In genomic region chr13:34942732-34943674, GRCh38 we compare ENCODE assay signal across 8 cellular contexts. TPM values are rescaled to one million over a fixed set of nuclear protein-coding genes. Genes with fewer than 3 reads are reported as not detected.
DNase-seq lines count a peak whose midpoint lies in the region; ATAC-seq lines count a peak whose summit lies in the region.

No MANE protein-coding gene starts in this region.

- ATAC-seq in GM21723 (IDR thresholded peaks at IDR 0.05; ENCODE audit: unreplicated experiment) (peak; percentile 10), left cardiac atrium (peak; percentile 46 to 50)
- peak; percentile 9 to 28 for ATAC-seq in activated naive CD4-positive, alpha-beta T cell treated with anti-CD3 and anti-CD28 coated beads, Interleukin-2, amount 50 U/mL, for 72 hours

- intact Hi-C loops in left cardiac atrium (cut with DNase I) = no loop called here
- intact Hi-C loops in posterior cingulate gyrus (cut with DNase I) = loop anchor here (10.0 kb wide), 1 partner anchor 212 kb away; no protein-coding TSS in a partner anchor

- no peaks in the 10 kb centered on the region for H3K36me3 Mint-ChIP-seq in activated naive CD4-positive, alpha-beta T cell treated with anti-CD3 and anti-CD28 coated beads, Interleukin-2, amount 50 U/mL, for 72 hours

- H3K9me3 Mint-ChIP-seq in activated naive CD4-positive, alpha-beta T cell treated with anti-CD3 and anti-CD28 coated beads, Interleukin-2, amount 50 U/mL, for 72 hours = no peaks in the 10 kb centered on the region

- H3K27ac Mint-ChIP-seq in activated naive CD4-positive, alpha-beta T cell treated with anti-CD3 and anti-CD28 coated beads, Interleukin-2, amount 50 U/mL, for 72 hours = peak overlapping the region in 1 of 2 donors; percentile 66

- DNase-seq in Daoy (ENCODE audit: low read depth) (peak; percentile 31), NCI-H1694 treated with DMSO at 0.1 percent for 48 hours (lab: John Stamatoyannopoulos, UW) (peak; percentile 9), left cardiac atrium (peak; percentile 28), posterior cingulate gyrus (peak in 8 of 10 donors; percentile 15 to 84 (median 30)), NOMO-1 (lab: John Stamatoyannopoulos, UW; ENCODE audit: unreplicated experiment in 2 of 2) (no peak), NCI-H2029 treated with DMSO at 0.1 percent for 48 hours (lab: John Stamatoyannopoulos, UW) (no peak)
- DNase-seq in activated naive CD4-positive, alpha-beta T cell treated with anti-CD3 and anti-CD28 coated beads, Interleukin-2, amount 50 U/mL, for 72 hours (ENCODE audit: low spot score in 2 of 2) = peak in 1 of 2 donors; percentile 5

RNA-seq across cellular contexts. Expression of gene NBEA, which starts 0.9 kb away (rescaled TPM):
- 1.9 and 2.4 TPM in 2 replicates for total RNA-seq in Daoy (2014; rRNA removed; shearing (Covaris generic))
- total RNA-seq in activated naive CD4-positive, alpha-beta T cell treated with anti-CD3 and anti-CD28 coated beads, Interleukin-2, amount 50 U/mL, for 72 hours = under 1 TPM; 0.37 to 0.84 TPM
- total RNA-seq in left cardiac atrium = 10 to 100 TPM; 12.2 to 20.8 TPM

Comparison
In these comparisons a context has a peak if more than half of its experiments do, and no peak if none do; other contexts are left out.
1. DNase-seq: peak in Daoy (single experiment), NCI-H1694 treated with DMSO at 0.1 percent for 48 hours (single experiment), left cardiac atrium (single experiment) and posterior cingulate gyrus (8 of 10); none in NOMO-1 (0 of 2) and NCI-H2029 treated with DMSO at 0.1 percent for 48 hours (single experiment).
2. Peak in every context shown above with its lines, with median percentiles within 50 percentile points of each other: ATAC-seq.